ENCODE assay signal across 14 cellular contexts in genomic region chr11:95556011-95556341, GRCh38.
DNase-seq lines count a peak whose midpoint lies in the region; ATAC-seq and TF ChIP-seq lines count a peak whose summit lies in the region.
"Had no signal": no experiment of that assay in that cellular context is flagged by ENCODE, and none has a peak within 500 bp of the region (broad histone marks: within the 10 kb centered on the region; RNA-seq: fewer than 3 reads in every experiment).

No MANE protein-coding gene starts in this region.

- H3K36me3 ChIP-seq in HUES48 (ENCODE audit: control insufficient read depth, insufficient read depth, low read length), result no peaks in the 10 kb centered on the region
- H3K36me3 ChIP-seq in thyroid gland, result no peaks in the 10 kb centered on the region
- H3K36me3 ChIP-seq in adrenal gland (replicated peaks in 1 of 2), result no peaks in the 10 kb centered on the region
- H3K36me3 ChIP-seq: lower lobe of right lung had no signal

- H3K4me1 Mint-ChIP-seq in activated T-cell treated with anti-CD3 and anti-CD28 coated beads, Interleukin-2, amount 50 U/mL, for 72 hours (ENCODE audit: low read depth), result peaks cover 32% of the 10 kb centered on the region

- H3K9me3 ChIP-seq in HUES48 (ENCODE audit: control insufficient read depth, insufficient read depth, low read length), result no peaks in the 10 kb centered on the region
- H3K9me3 ChIP-seq in thyroid gland, result no peaks in the 10 kb centered on the region
- no peaks in the 10 kb centered on the region for H3K9me3 ChIP-seq in adrenal gland (replicated peaks in 1 of 3)
- H3K9me3 ChIP-seq: lower lobe of right lung had no signal

- TF ChIP-seq POLR2A in thyroid gland (IDR thresholded peaks at IDR 0.05) (no peak), adrenal gland (IDR thresholded peaks at IDR 0.05) (no peak)

- intact Hi-C loops in thyroid gland (cut with DNase I) (no loop called here), adrenal gland (cut with DNase I) (no loop called here)

- H3K4me1 ChIP-seq in HUES48 (ENCODE audit: control insufficient read depth, insufficient read depth, low read length) (peaks cover 13% of the 10 kb centered on the region), thyroid gland (peaks cover 27 to 32% of the 10 kb centered on the region in 2 donors), adrenal gland (replicated peaks in 1 of 2) (no peaks in the 10 kb centered on the region)
- H3K4me1 ChIP-seq: lower lobe of right lung had no signal

- H3K27ac Mint-ChIP-seq in activated T-cell treated with anti-CD3 and anti-CD28 coated beads, Interleukin-2, amount 50 U/mL, for 72 hours, result peak overlapping the region; percentile 87
- H3K27ac Mint-ChIP-seq: activated naive CD8-positive, alpha-beta T cell treated with anti-CD3 and anti-CD28 coated beads, Interleukin-2, amount 10 ng/mL, durations not matched to agents 7 days and 5 days had no signal

- H3K27ac ChIP-seq in HUES48 (ENCODE audit: low read depth, low read length) (peak overlapping the region; percentile 95), coronary artery (peak overlapping the region; percentile 60 to 75), thyroid gland (peak overlapping the region; percentile 66 to 86 (median 79)), adrenal gland (peak overlapping the region in 1 of 5 donors; percentile 65)
- H3K27ac ChIP-seq: lower lobe of right lung had no signal

- H3K9ac ChIP-seq in HUES48 (ENCODE audit: low read depth, low read length), result no peak overlapping the region

- H3K9me3 Mint-ChIP-seq in activated T-cell treated with anti-CD3 and anti-CD28 coated beads, Interleukin-2, amount 50 U/mL, for 72 hours, result peaks cover 0 to 5% of the 10 kb centered on the region in 2 donors

- peaks cover 0 to 2% of the 10 kb centered on the region in 2 donors for H3K36me3 Mint-ChIP-seq in activated T-cell treated with anti-CD3 and anti-CD28 coated beads, Interleukin-2, amount 50 U/mL, for 72 hours (ENCODE audit: insufficient read depth in 2 of 2)

- ATAC-seq in activated T-cell treated with anti-CD3 and anti-CD28 coated beads, Interleukin-2, amount 50 U/mL, for 72 hours (replicated peaks in 1 of 2), result no peak
- ATAC-seq: lower lobe of right lung had no signal

- H3K4me3 ChIP-seq in HUES48 (ENCODE audit: low read depth, low read length), result no peak overlapping the region
- no peak overlapping the region for H3K4me3 ChIP-seq in coronary artery
- no peak overlapping the region for H3K4me3 ChIP-seq in thyroid gland (replicated peaks in 1 of 3)
- H3K4me3 ChIP-seq in adrenal gland, result no peak overlapping the region
- H3K4me3 ChIP-seq: lower lobe of right lung had no signal

- H3K27me3 ChIP-seq in HUES48 (ENCODE audit: control insufficient read depth, insufficient read depth, low read length) (no peaks in the 10 kb centered on the region), thyroid gland (no peaks in the 10 kb centered on the region), adrenal gland (no peaks in the 10 kb centered on the region)

- peak overlapping the region; percentile 64 to 71 for H3K4me3 Mint-ChIP-seq in activated T-cell treated with anti-CD3 and anti-CD28 coated beads, Interleukin-2, amount 50 U/mL, for 72 hours
- H3K4me3 Mint-ChIP-seq: activated naive CD8-positive, alpha-beta T cell treated with anti-CD3 and anti-CD28 coated beads, Interleukin-2, amount 10 ng/mL, durations not matched to agents 7 days and 5 days had no signal

- DNase-seq in activated T-cell treated with anti-CD3 and anti-CD28 coated beads, Interleukin-2, amount 50 U/mL, for 72 hours, result no peak
- DNase-seq in activated T-cell treated with anti-CD3 and anti-CD28 coated beads, Interleukin-2, amount 50 U/mL, for 1 hour, result no peak
- DNase-seq in coronary artery (ENCODE audit: low spot score), result no peak
- DNase-seq in thyroid gland, result no peak
- no peak for DNase-seq in adrenal gland
- no peak for DNase-seq in NCI-H82 treated with DMSO at 0.1 percent for 48 hours (lab: John Stamatoyannopoulos, UW; ENCODE audit: unreplicated experiment)
- no peak for DNase-seq in amygdala (lab: John Stamatoyannopoulos, UW)
- DNase-seq: activated naive CD8-positive, alpha-beta T cell treated with anti-CD3 and anti-CD28 coated beads, Interleukin-2, amount 10 ng/mL, durations not matched to agents 7 days and 5 days; Calu3; cortex of kidney; lower lobe of right lung; NCI-H187; NCI-H526 had no signal

- TF ChIP-seq CTCF in coronary artery (IDR thresholded peaks at IDR 0.05) (no peak), thyroid gland (IDR thresholded peaks at IDR 0.05) (no peak), adrenal gland (IDR thresholded peaks at IDR 0.05) (no peak)

- H3K27me3 Mint-ChIP-seq in activated T-cell treated with anti-CD3 and anti-CD28 coated beads, Interleukin-2, amount 50 U/mL, for 72 hours (ENCODE audit: low read depth), result no peaks in the 10 kb centered on the region
